Comparison of ENCODE assay signal across 10 cellular contexts in the genomic region with DNA sequence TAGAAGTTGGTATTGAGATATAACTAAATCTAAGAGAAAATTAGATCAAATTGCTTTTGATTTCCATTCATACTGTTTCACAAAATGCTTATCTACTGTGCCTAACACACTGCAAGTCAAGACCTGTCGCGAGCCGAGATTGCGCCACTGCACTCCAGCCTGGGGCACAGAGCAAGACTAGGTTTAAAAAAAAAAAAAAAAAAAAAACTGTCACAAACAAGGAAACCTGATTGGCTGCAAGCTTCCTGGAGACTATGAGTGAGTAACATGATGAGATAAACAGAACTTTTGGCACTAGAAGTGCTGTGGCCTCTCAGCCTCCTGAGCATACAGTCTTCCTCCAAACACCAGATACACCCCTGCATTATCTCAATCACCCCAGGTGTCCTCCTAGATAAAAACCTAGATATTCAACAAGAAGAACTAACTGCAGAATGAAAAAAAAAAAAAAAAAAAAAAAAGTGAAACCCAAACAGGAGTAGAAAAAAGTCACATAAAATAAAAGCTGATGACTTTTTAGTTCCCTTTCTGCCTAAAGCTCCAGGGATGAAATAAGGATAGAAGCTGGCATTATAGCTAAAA.
DNase-seq lines count a peak whose midpoint lies in the region; FAIRE-seq and TF ChIP-seq lines count a peak whose summit lies in the region.
"Had no signal": no experiment of that assay in that cellular context is flagged by ENCODE, and none has a peak within 500 bp of the region (broad histone marks: within the 10 kb centered on the region; RNA-seq: fewer than 3 reads in every experiment).

No MANE protein-coding gene starts in this region.

- FAIRE-seq in H54 (lab: Jason Lieb, UNC) = peak; percentile 99

- H3K4me3 Mint-ChIP-seq in osteocyte (ENCODE audit: unreplicated experiment) = no peak overlapping the region
- H3K4me3 Mint-ChIP-seq: T-helper 17 cell had no signal

- TF ChIP-seq POLR2A in H54 (IDR thresholded peaks at IDR 0.05; ENCODE audit: low read depth, low read length) (no peak), Peyer's patch (IDR thresholded peaks at IDR 0.05) (no peak)

- H3K36me3 Mint-ChIP-seq in osteocyte (ENCODE audit: unreplicated experiment) = peaks cover 2% of the 10 kb centered on the region

- peaks cover 77% of the 10 kb centered on the region for H3K4me1 Mint-ChIP-seq in osteocyte (ENCODE audit: unreplicated experiment)
- H3K4me1 Mint-ChIP-seq: T-helper 17 cell had no signal

- no peak for TF ChIP-seq CTCF in Peyer's patch (IDR thresholded peaks at IDR 0.05)
- no peak for TF ChIP-seq CTCF in osteocyte (IDR thresholded peaks at IDR 0.05)

- H3K27me3 Mint-ChIP-seq in osteocyte (ENCODE audit: unreplicated experiment) = no peaks in the 10 kb centered on the region

- no peaks in the 10 kb centered on the region for H3K9me3 Mint-ChIP-seq in osteocyte (ENCODE audit: unreplicated experiment)

- peak overlapping the region; percentile 62 for H3K27ac Mint-ChIP-seq in osteocyte (ENCODE audit: unreplicated experiment)
- H3K27ac Mint-ChIP-seq: T-helper 17 cell had no signal

- no peaks in the 10 kb centered on the region for H3K4me1 ChIP-seq in Peyer's patch
- H3K4me1 ChIP-seq: parathyroid adenoma had no signal

- H3K36me3 ChIP-seq in Peyer's patch = no peaks in the 10 kb centered on the region

- H3K27ac ChIP-seq in Peyer's patch = peak overlapping the region in 1 of 4 donors; percentile 14
- H3K27ac ChIP-seq: parathyroid adenoma had no signal

- H3K27me3 ChIP-seq in Peyer's patch = no peaks in the 10 kb centered on the region

- no peaks in the 10 kb centered on the region for H3K9me3 ChIP-seq in Peyer's patch

- no peak overlapping the region for H3K4me3 ChIP-seq in Peyer's patch

- peak; percentile 44 for DNase-seq in H54 (ENCODE audit: insufficient read length, low spot score)
- peak in 2 of 3 donors; percentile 47 to 49 for DNase-seq in Peyer's patch
- peak; percentile 68 for DNase-seq in fibroblast of gingiva (ENCODE audit: low read depth)
- no peak for DNase-seq in osteocyte (ENCODE audit: extremely low spot score, unreplicated experiment)
- no peak for DNase-seq in stimulated activated CD4-positive, alpha-beta T cell treated with anti-CD3 and anti-CD28 coated beads, Interleukin-2, amount 100 ng/mL, for 48 hours
- no peak for DNase-seq in DMS 273 (lab: John Stamatoyannopoulos, UW; ENCODE audit: unreplicated experiment)
- no peak for DNase-seq in activated gamma-delta T cell (lab: John Stamatoyannopoulos, UW)
- no peak for DNase-seq in NCI-H2029 (lab: John Stamatoyannopoulos, UW)
- DNase-seq: T-helper 17 cell had no signal

Comparison
In these comparisons a context has a peak if more than half of its experiments do, and no peak if none do; other contexts are left out.
1. DNase-seq: peak in H54 (single experiment), Peyer's patch (2 of 3) and fibroblast of gingiva (single experiment); none in osteocyte (single experiment), stimulated activated CD4-positive, alpha-beta T cell treated with anti-CD3 and anti-CD28 coated beads, Interleukin-2, amount 100 ng/mL, for 48 hours (0 of 2), DMS 273 (single experiment), activated gamma-delta T cell (single experiment) and NCI-H2029 (single experiment).